27 cellular contexts compared by ENCODE assay signal in the genomic region with DNA sequence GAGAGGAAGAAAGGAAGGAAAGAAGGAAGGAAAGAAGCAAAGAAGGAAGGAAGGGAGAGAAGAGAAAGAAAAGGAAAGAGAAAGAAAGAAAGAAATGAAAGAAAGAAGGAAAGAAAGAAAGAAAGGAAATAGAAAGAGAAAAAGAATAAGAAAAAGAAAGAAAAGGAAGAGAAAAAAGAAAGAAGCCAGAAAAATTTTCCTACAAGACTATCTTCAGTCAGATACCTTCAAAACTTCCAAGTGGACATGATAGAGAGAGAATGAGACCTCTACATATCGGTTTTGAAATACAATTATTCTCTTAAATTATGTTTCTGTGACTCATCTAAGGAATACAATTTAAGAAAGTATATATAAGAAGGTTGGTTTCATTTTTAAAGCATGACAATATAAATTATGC.
"Had no signal": no experiment of that assay in that cellular context is flagged by ENCODE, and none has a peak within 500 bp of the region (broad histone marks: within the 10 kb centered on the region; RNA-seq: fewer than 3 reads in every experiment).

No MANE protein-coding gene starts in this region.

- H3K27me3 ChIP-seq: hepatocyte, neural progenitor cell, neutrophil, stomach, testis, thyroid gland, transverse colon, upper lobe of left lung, vagina had no signal

- H2AFZ ChIP-seq: hepatocyte, neural progenitor cell, parathyroid adenoma had no signal

- H3K27ac ChIP-seq: hepatocyte, left ventricle myocardium inferior, neural progenitor cell, neutrophil, parathyroid adenoma, psoas muscle, skin epidermis, stomach, testis, thyroid gland, transverse colon, upper lobe of left lung, vagina had no signal

- DNase-seq: islet precursor cell; left ventricle myocardium inferior; midbrain; mucosa of descending colon; naive thymus-derived CD8-positive, alpha-beta T cell; occipital lobe; psoas muscle; stimulated activated CD4-positive, alpha-beta T cell treated with anti-CD3 and anti-CD28 coated beads, Interleukin-12 subunit alpha, Interleukin-12 subunit beta, amount 100 ng/mL, for 4 hours; stimulated activated CD4-positive, alpha-beta T cell treated with anti-CD3 and anti-CD28 coated beads, Interleukin-15, amount 100 ng/mL, for 24 hours; stimulated activated CD4-positive, alpha-beta T cell treated with anti-CD3 and anti-CD28 coated beads, Interleukin-2, amount 100 ng/mL, for 24 hours; stimulated activated CD4-positive, alpha-beta T cell treated with anti-CD3 and anti-CD28 coated beads, Interleukin-4, amount 100 ng/mL, for 1 hour; stimulated activated naive B cell treated with anti-CD40 and anti-IgM and Interleukin-4, amounts not matched to agents 10 μg/mL and 1 μg/mL and 100 μg/mL, for 72 hours; stimulated activated naive CD8-positive, alpha-beta T cell treated with anti-CD3 and anti-CD28 coated beads, Interleukin-15, Interleukin-2, amounts not matched to agents 100 U/mL and 50 U/mL, for 24 hours; stomach; testis; thyroid gland; transverse colon; upper lobe of left lung had no signal

- H3K4me1 ChIP-seq: left ventricle myocardium inferior, neural progenitor cell, parathyroid adenoma, psoas muscle, stomach, testis, thyroid gland, transverse colon, upper lobe of left lung, vagina had no signal

- H3K4me3 Mint-ChIP-seq: naive thymus-derived CD8-positive, alpha-beta T cell; nephron; neural progenitor cell; stimulated activated naive B cell treated with anti-CD40 and anti-IgM and Interleukin-4, amounts not matched to agents 10 μg/mL and 1 μg/mL and 100 μg/mL, for 72 hours had no signal

- H3K36me3 ChIP-seq: left ventricle myocardium inferior, neural progenitor cell, neutrophil, stomach, thyroid gland, transverse colon, upper lobe of left lung, vagina had no signal

- H3K9ac ChIP-seq: neural progenitor cell, parathyroid adenoma had no signal

- H3K27ac Mint-ChIP-seq: naive thymus-derived CD8-positive, alpha-beta T cell; neural progenitor cell; stimulated activated naive B cell treated with anti-CD40 and anti-IgM and Interleukin-4, amounts not matched to agents 10 μg/mL and 1 μg/mL and 100 μg/mL, for 72 hours had no signal

- H3K4me2 ChIP-seq: hepatocyte, neural progenitor cell had no signal

- H3K4me1 Mint-ChIP-seq: naive thymus-derived CD8-positive, alpha-beta T cell; nephron; neural progenitor cell; stimulated activated naive B cell treated with anti-CD40 and anti-IgM and Interleukin-4, amounts not matched to agents 10 μg/mL and 1 μg/mL and 100 μg/mL, for 72 hours had no signal

- H3K79me2 ChIP-seq: hepatocyte, parathyroid adenoma had no signal

- H3K4me3 ChIP-seq: hepatocyte, left ventricle myocardium inferior, lung, mucosa of descending colon, neural progenitor cell, psoas muscle, skin epidermis, stomach, testis, thyroid gland, transverse colon, upper lobe of left lung, vagina had no signal

- H3K36me3 Mint-ChIP-seq: neural progenitor cell; stimulated activated naive B cell treated with anti-CD40 and anti-IgM and Interleukin-4, amounts not matched to agents 10 μg/mL and 1 μg/mL and 100 μg/mL, for 72 hours had no signal

- ATAC-seq: mucosa of descending colon; naive thymus-derived CD8-positive, alpha-beta T cell; psoas muscle; sciatic nerve; stimulated activated naive B cell treated with anti-CD40 and anti-IgM and Interleukin-4, amounts not matched to agents 10 μg/mL and 1 μg/mL and 100 μg/mL, for 72 hours; stimulated activated naive CD8-positive, alpha-beta T cell treated with anti-CD3 and anti-CD28 coated beads, Interleukin-15, Interleukin-2, amounts not matched to agents 100 U/mL and 50 U/mL, for 24 hours had no signal

- H3K27me3 Mint-ChIP-seq: naive thymus-derived CD8-positive, alpha-beta T cell; stimulated activated naive B cell treated with anti-CD40 and anti-IgM and Interleukin-4, amounts not matched to agents 10 μg/mL and 1 μg/mL and 100 μg/mL, for 72 hours had no signal

- H3K9me3 ChIP-seq: neutrophil, psoas muscle, testis, thyroid gland, transverse colon, vagina had no signal
